In the genomic region with DNA sequence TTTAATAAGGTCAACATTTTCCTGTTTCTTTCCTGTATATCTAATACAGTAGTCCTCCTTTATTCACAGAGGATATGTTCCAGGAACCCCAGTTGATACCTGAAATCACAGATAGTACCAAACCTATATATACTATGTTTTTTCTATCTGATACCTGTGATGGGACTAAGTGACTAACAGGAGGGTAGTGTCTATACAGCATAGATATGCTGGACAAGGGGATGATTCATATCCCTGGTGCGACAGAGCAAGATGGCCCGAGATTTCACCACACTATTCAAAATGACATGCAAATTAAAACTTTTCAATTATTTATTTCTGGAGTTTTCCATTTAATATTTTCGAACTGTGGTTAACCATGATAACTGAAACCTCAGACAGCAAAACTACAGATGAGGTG, we compare ENCODE assay signal across 16 cellular contexts.
DNase-seq lines count a peak whose midpoint lies in the region; ATAC-seq and TF ChIP-seq lines count a peak whose summit lies in the region.
"Had no signal": no experiment of that assay in that cellular context is flagged by ENCODE, and none has a peak within 500 bp of the region (broad histone marks: within the 10 kb centered on the region; RNA-seq: fewer than 3 reads in every experiment).

No MANE protein-coding gene starts in this region.

- peaks cover 0 to 11% (median 2%) of the 10 kb centered on the region in 12 donors for H3K4me1 ChIP-seq in heart left ventricle
- H3K4me1 ChIP-seq: A549, Caco-2 had no signal

- no peak for TF ChIP-seq CTCF in heart left ventricle (IDR thresholded peaks at IDR 0.05)

- H3K36me3 ChIP-seq in heart left ventricle, result peaks cover 0 to 58% (median 12%) of the 10 kb centered on the region in 9 donors
- H3K36me3 ChIP-seq: BLaER1 treated with 17β-estradiol and CSF1 and Interleukin-3, amounts not matched to agents 10 nM and 100 nM had no signal

- H3K4me3 ChIP-seq in heart left ventricle, result no peak overlapping the region
- H3K4me3 ChIP-seq: A549; BLaER1 treated with 17β-estradiol and CSF1 and Interleukin-3, amounts not matched to agents 10 nM and 100 nM had no signal

- 91 to 95% (median 92%) methylated on average over 3 of the region's 3 CpGs for WGBS in heart left ventricle, 4 donors

- DNase-seq in left ventricle myocardium superior (no peak), heart left ventricle (no peak), kidney tubule cell (ENCODE audit: low spot score) (peak; percentile 28), SW 1271 (lab: John Stamatoyannopoulos, UW) (no peak)
- DNase-seq: AML-193; Caco-2; Calu3; CD4-positive, alpha-beta T cell; CD8-positive, alpha-beta T cell; DMS79 treated with DMSO at 0.1 percent for 48 hours; GF-D8 had no signal

- intact Hi-C loops in left ventricle myocardium superior (cut with micrococcal nuclease) (no loop called here), heart left ventricle (cut with DNase I) (no loop called here)

- TF ChIP-seq POLR2A in heart left ventricle (IDR thresholded peaks at IDR 0.05), result no peak

- no peaks in the 10 kb centered on the region for H3K27me3 ChIP-seq in heart left ventricle
- H3K27me3 ChIP-seq: BLaER1 treated with 17β-estradiol and CSF1 and Interleukin-3, amounts not matched to agents 10 nM and 100 nM had no signal

- no peak overlapping the region for H3K27ac ChIP-seq in heart left ventricle
- H3K27ac ChIP-seq: 22Rv1; A549; BLaER1 treated with 17β-estradiol and CSF1 and Interleukin-3, amounts not matched to agents 10 nM and 100 nM; C4-2B had no signal

- ATAC-seq in left ventricle myocardium superior, result peak; percentile 33
- no peak for ATAC-seq in heart left ventricle
- ATAC-seq in HG03439 (IDR thresholded peaks at IDR 0.05; ENCODE audit: unreplicated experiment), result no peak
- ATAC-seq: A549; CD8-positive, alpha-beta T cell had no signal

- peaks cover 0 to 5% (median 0%) of the 10 kb centered on the region in 12 donors for H3K9me3 ChIP-seq in heart left ventricle
- H3K9me3 ChIP-seq: A549; BLaER1 treated with 17β-estradiol and CSF1 and Interleukin-3, amounts not matched to agents 10 nM and 100 nM; Caco-2 had no signal
